ENCODE assay signal across 15 cellular contexts in the genomic region with DNA sequence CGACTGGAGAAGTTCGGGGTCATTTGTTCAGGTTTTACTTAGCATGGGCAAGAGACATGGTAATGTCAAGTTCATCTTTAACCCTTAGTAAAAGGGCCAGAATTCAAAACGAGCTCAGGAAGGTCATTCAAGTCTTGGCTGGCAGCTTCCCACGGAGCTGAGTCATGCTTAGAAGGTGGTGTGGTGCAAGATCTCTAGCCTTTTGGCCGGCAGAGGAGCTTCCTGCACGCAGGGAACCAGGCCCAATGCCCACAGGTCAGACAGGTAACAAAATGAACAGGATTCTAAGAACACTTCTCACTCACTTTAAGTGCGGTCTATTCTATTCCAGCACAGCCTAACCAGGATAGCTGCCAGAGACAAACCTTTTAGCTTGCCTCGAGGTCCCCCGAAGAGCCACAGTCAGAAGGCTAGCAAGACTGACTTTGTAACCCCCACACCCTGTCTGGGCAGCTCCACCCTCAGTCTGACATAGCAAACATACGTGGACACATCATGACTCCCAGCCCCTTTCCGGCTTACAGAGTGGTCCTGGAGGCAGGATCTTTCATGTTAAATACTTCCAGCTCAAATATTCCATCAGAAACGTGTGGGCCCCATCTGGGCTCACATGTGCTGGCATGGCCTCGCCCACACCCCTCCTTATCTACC.
A peak's percentile ranks its signal among the peaks of the same experiment; 100 is the strongest.
DNase-seq lines count a peak whose midpoint lies in the region; ATAC-seq, FAIRE-seq and TF ChIP-seq lines count a peak whose summit lies in the region.
"Had no signal": no experiment of that assay in that cellular context is flagged by ENCODE, and none has a peak within 500 bp of the region (broad histone marks: within the 10 kb centered on the region; RNA-seq: fewer than 3 reads in every experiment).

No MANE protein-coding gene starts in this region.

- peaks cover 3% of the 10 kb centered on the region for H3K4me1 Mint-ChIP-seq in mesothelial cell of epicardium

- peak; percentile 6 for DNase-seq in HTR-8/SVneo (ENCODE audit: insufficient read length, low spot score)
- peak; percentile 24 for DNase-seq in UCSD-AML1 (lab: John Stamatoyannopoulos, UW; ENCODE audit: unreplicated experiment)
- DNase-seq in kidney tubule cell (ENCODE audit: low spot score): peak; percentile 45
- no peak for DNase-seq in mesothelial cell of epicardium (ENCODE audit: low spot score in 2 of 2, unreplicated experiment in 2 of 2)
- DNase-seq in NCI-H2107 (lab: John Stamatoyannopoulos, UW): no peak
- DNase-seq: activated CD4-positive, alpha-beta T cell treated with anti-CD3 and anti-CD28 coated beads, Interleukin-2, amount 50 U/mL, for 1 hour; NCI-H2171; T-helper 2 cell had no signal

- no peaks in the 10 kb centered on the region for H3K36me3 Mint-ChIP-seq in mesothelial cell of epicardium

- ATAC-seq in GM18519 (IDR thresholded peaks at IDR 0.05; ENCODE audit: low FRiP score, unreplicated experiment) (no peak), HG03457 (IDR thresholded peaks at IDR 0.05; ENCODE audit: unreplicated experiment) (no peak)

- FAIRE-seq in HTR-8/SVneo (lab: Jason Lieb, UNC): no peak

- H3K27ac ChIP-seq in C4-2B: peak overlapping the region; percentile 48
- H3K27ac ChIP-seq: ascending aorta, upper lobe of left lung had no signal

- H3K27me3 Mint-ChIP-seq in mesothelial cell of epicardium (ENCODE audit: low read depth): no peaks in the 10 kb centered on the region
- H3K27me3 Mint-ChIP-seq: progenitor cell of endocrine pancreas had no signal

- no peak overlapping the region for H3K27ac Mint-ChIP-seq in mesothelial cell of epicardium
- H3K27ac Mint-ChIP-seq: activated T-helper 1 cell treated with anti-CD3 and anti-CD28 coated beads, Interleukin-12 subunit alpha, Interleukin-12 subunit beta, Interleukin-2, Interleukin-4 antibody, amounts not matched to agents 30 ng/mL and 10 ng/mL and 1 ng/mL, durations not matched to agents 14 hours and 24 hours and 36 hours; progenitor cell of endocrine pancreas had no signal

- H3K9me3 Mint-ChIP-seq in mesothelial cell of epicardium: no peaks in the 10 kb centered on the region

- TF ChIP-seq CTCF in C4-2B (conservative IDR thresholded peaks at IDR 0.05) (no peak), mesothelial cell of epicardium (IDR thresholded peaks at IDR 0.05; ENCODE audit: unreplicated experiment) (no peak)

- H3K4me3 Mint-ChIP-seq in mesothelial cell of epicardium: no peak overlapping the region
- H3K4me3 Mint-ChIP-seq: activated T-helper 1 cell treated with anti-CD3 and anti-CD28 coated beads, Interleukin-12 subunit alpha, Interleukin-12 subunit beta, Interleukin-2, Interleukin-4 antibody, amounts not matched to agents 30 ng/mL and 10 ng/mL and 1 ng/mL, durations not matched to agents 14 hours and 24 hours and 36 hours had no signal

Comparison
In these comparisons a context has a peak if more than half of its experiments do, and no peak if none do; other contexts are left out.
1. DNase-seq: peak in HTR-8/SVneo (single experiment), UCSD-AML1 (single experiment) and kidney tubule cell (single experiment); none in mesothelial cell of epicardium (0 of 2) and NCI-H2107 (single experiment).